26 cellular contexts compared by ENCODE assay signal in the genomic region with DNA sequence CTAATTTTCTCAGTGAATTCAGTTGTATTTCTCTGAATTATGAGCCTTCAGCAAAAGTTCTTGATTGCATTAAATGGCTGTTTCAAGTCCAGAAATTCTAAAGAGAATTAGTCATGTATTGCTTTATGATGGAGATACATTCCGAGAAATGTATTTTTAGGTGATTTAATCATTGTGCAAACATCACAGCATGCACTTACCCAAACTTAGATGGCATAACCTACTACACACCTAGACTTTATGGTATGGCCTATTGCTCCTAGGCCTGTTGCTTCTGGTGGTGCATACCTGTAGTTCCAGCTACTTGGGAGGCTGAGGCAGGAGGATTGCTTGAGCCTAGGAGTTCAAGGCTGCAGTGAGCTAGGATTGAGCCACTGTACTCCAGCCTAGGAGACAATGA. TPM values are rescaled to one million over a fixed set of nuclear protein-coding genes. Genes with fewer than 3 reads are reported as not detected.
"Had no signal": no experiment of that assay in that cellular context is flagged by ENCODE, and none has a peak within 500 bp of the region (broad histone marks: within the 10 kb centered on the region; RNA-seq: fewer than 3 reads in every experiment).

No MANE protein-coding gene starts in this region.

- H3K36me3 ChIP-seq: left lung, pancreas, thoracic aorta had no signal

- ATAC-seq: activated CD8-positive, alpha-beta T cell treated with anti-CD3 and anti-CD28 coated beads, Interleukin-2, amount 10 ng/mL, durations not matched to agents 7 days and 5 days; effector memory CD8-positive, alpha-beta T cell; left lung; natural killer cell treated with Interleukin-12 subunit alpha and Interleukin-12 subunit beta and Interleukin-15 and Interleukin-18, amount 100 ng/mL, for 72 hours; pancreas; right cardiac atrium; SK-N-SH treated with all-trans-retinoic acid at 6 μM for 48 hours had no signal

- H3K36me3 Mint-ChIP-seq: activated naive CD4-positive, alpha-beta T cell treated with anti-CD3 and anti-CD28 coated beads, Interleukin-2, amount 50 U/mL, for 24 hours; brain; immature natural killer cell; natural killer cell treated with Interleukin-12 subunit alpha and Interleukin-12 subunit beta and Interleukin-15 and Interleukin-18, amount 100 ng/mL, for 72 hours had no signal

- DNase-seq: activated CD4-positive, alpha-beta T cell treated with anti-CD3 and anti-CD28 coated beads, Interleukin-2, amount 10 ng/mL, durations not matched to agents 7 days and 5 days; activated CD4-positive, CD25-positive, alpha-beta regulatory T cell treated with anti-CD3 and anti-CD28 coated beads, Interleukin-2, amount 50 U/mL, for 72 hours; activated CD8-positive, alpha-beta T cell treated with anti-CD3 and anti-CD28 coated beads, Interleukin-2, amount 10 ng/mL, durations not matched to agents 7 days and 5 days; activated gamma-delta T cell treated with Interleukin-2 at 50 U/mL for 16 hours; activated T-cell treated with anti-CD3 and anti-CD28 coated beads, Interleukin-2, amount 50 U/mL, for 1 hour; aorta; central memory CD4-positive, alpha-beta T cell; dorsolateral prefrontal cortex; effector memory CD8-positive, alpha-beta T cell; foreskin melanocyte; immature natural killer cell; left lung; pancreas; right cardiac atrium; stimulated activated CD4-positive, alpha-beta T cell treated with anti-CD3 and anti-CD28 coated beads, Interleukin-1b, Interleukin-23, amount 100 ng/mL, for 48 hours had no signal

- H3K27me3 ChIP-seq: dorsolateral prefrontal cortex, pancreas had no signal

- H3K9me3 Mint-ChIP-seq: activated CD4-positive, alpha-beta T cell treated with anti-CD3 and anti-CD28 coated beads, Interleukin-2, amount 10 ng/mL, durations not matched to agents 7 days and 5 days; activated naive CD4-positive, alpha-beta T cell treated with anti-CD3 and anti-CD28 coated beads, Interleukin-2, amount 50 U/mL, for 24 hours; effector memory CD8-positive, alpha-beta T cell; immature natural killer cell; natural killer cell treated with Interleukin-12 subunit alpha and Interleukin-12 subunit beta and Interleukin-15 and Interleukin-18, amount 100 ng/mL, for 72 hours had no signal

- H3K27ac ChIP-seq: dorsolateral prefrontal cortex, left lung, pancreas, thoracic aorta had no signal

- H3K4me1 ChIP-seq: left lung, pancreas had no signal

- H3K27ac Mint-ChIP-seq: activated CD4-positive, alpha-beta T cell treated with anti-CD3 and anti-CD28 coated beads, Interleukin-2, amount 10 ng/mL, durations not matched to agents 7 days and 5 days; activated CD8-positive, alpha-beta T cell treated with anti-CD3 and anti-CD28 coated beads, Interleukin-2, amount 10 ng/mL, durations not matched to agents 7 days and 5 days; activated naive CD4-positive, alpha-beta T cell treated with anti-CD3 and anti-CD28 coated beads, Interleukin-2, amount 50 U/mL, for 24 hours; brain; effector memory CD8-positive, alpha-beta T cell; immature natural killer cell; mesothelial cell of epicardium; natural killer cell treated with Interleukin-12 subunit alpha and Interleukin-12 subunit beta and Interleukin-15 and Interleukin-18, amount 100 ng/mL, for 72 hours had no signal

- FAIRE-seq: endothelial cell of umbilical vein, pancreas had no signal

- H3K4me3 ChIP-seq: dorsolateral prefrontal cortex, left lung, lung, pancreas, thoracic aorta had no signal

- H3K4me3 Mint-ChIP-seq: activated CD4-positive, alpha-beta T cell treated with anti-CD3 and anti-CD28 coated beads, Interleukin-2, amount 10 ng/mL, durations not matched to agents 7 days and 5 days; activated CD8-positive, alpha-beta T cell treated with anti-CD3 and anti-CD28 coated beads, Interleukin-2, amount 10 ng/mL, durations not matched to agents 7 days and 5 days; activated naive CD4-positive, alpha-beta T cell treated with anti-CD3 and anti-CD28 coated beads, Interleukin-2, amount 50 U/mL, for 24 hours; brain; effector memory CD8-positive, alpha-beta T cell; immature natural killer cell; mesothelial cell of epicardium; natural killer cell treated with Interleukin-12 subunit alpha and Interleukin-12 subunit beta and Interleukin-15 and Interleukin-18, amount 100 ng/mL, for 72 hours had no signal

- H3K4me1 Mint-ChIP-seq: activated naive CD4-positive, alpha-beta T cell treated with anti-CD3 and anti-CD28 coated beads, Interleukin-2, amount 50 U/mL, for 24 hours; brain; immature natural killer cell; mesothelial cell of epicardium had no signal

- H3K9me3 ChIP-seq: thoracic aorta had no signal

RNA-seq across cellular contexts. Expression of gene GCNT3, which starts 44.2 kb away (rescaled TPM):
- total RNA-seq: activated CD4-positive, alpha-beta T cell treated with anti-CD3 and anti-CD28 coated beads, Interleukin-2, amount 10 ng/mL, durations not matched to agents 7 days and 5 days; activated CD8-positive, alpha-beta T cell treated with anti-CD3 and anti-CD28 coated beads, Interleukin-2, amount 10 ng/mL, durations not matched to agents 7 days and 5 days; aorta; endothelial cell of umbilical vein; mesothelial cell of epicardium; natural killer cell treated with Interleukin-12 subunit alpha and Interleukin-12 subunit beta and Interleukin-15 and Interleukin-18, amount 100 ng/mL, for 72 hours; pulmonary artery endothelial cell; skeletal muscle tissue; T-helper 2 cell treated with Interferon-gamma antibody and Interleukin-4, amounts not matched to agents 100 ng/mL and 5 ng/mL, for 36 hours had no signal
- polyA plus RNA-seq: endothelial cell of umbilical vein, immature natural killer cell had no signal
